In genomic region chr1:150272379-150272840, GRCh38 we compare ENCODE assay signal across 8 cellular contexts. TPM values are rescaled to one million over a fixed set of nuclear protein-coding genes. Genes with fewer than 3 reads are reported as not detected.
DNase-seq lines count a peak whose midpoint lies in the region; ATAC-seq and TF ChIP-seq lines count a peak whose summit lies in the region.

TSS of gene C1orf54 (plus strand) at chr1:150272790. CDS start at chr1:150272818, 28 bp downstream.

- H3K4me3 ChIP-seq in HEK293 (ENCODE audit: low read depth, low read length): no peak within 1 kb of the TSS
- peak within 1 kb of the TSS in 5 of 8 donors; percentile 0 to 51 (median 19) for H3K4me3 ChIP-seq in spleen

- TF ChIP-seq POLR2A in spleen (IDR thresholded peaks at IDR 0.05): no peak

- BruUV-seq in Calu3 (replicated peaks; lab: Mats Ljungman, UMichigan): no TSS peak

- H3K4me1 ChIP-seq in HEK293 (ENCODE audit: control insufficient read depth, insufficient read depth, low read length) (0 out of 2 replicates have a peak, but pooled peaks cover 7% of the 10 kb centered on the region), spleen (peaks cover 18 to 47% (median 30%) of the 10 kb centered on the region in 6 donors)

- H3K36me3 Mint-ChIP-seq in Calu3 (ENCODE audit: insufficient read depth, unreplicated experiment): peaks cover 20% of the 10 kb centered on the region

- peak; percentile 25; the same call in 1 of the 2 replicates for TF ChIP-seq CTCF in HEK293 (tag by site-specific recombination; IDR thresholded peaks at IDR 0.05)
- no peak for TF ChIP-seq CTCF in spleen (IDR thresholded peaks at IDR 0.05 in 8 of 11, conservative IDR thresholded peaks at IDR 0.05 in 3 of 11)
- no peak for TF ChIP-seq CTCF in GM10266 (IDR thresholded peaks at IDR 0.05; ENCODE audit: control insufficient read depth, insufficient read depth, low read depth, missing control alignments)
- no peak for TF ChIP-seq CTCF in Calu3 (IDR thresholded peaks at IDR 0.05; ENCODE audit: unreplicated experiment)

- H3K27ac ChIP-seq in HEK293 (ENCODE audit: extremely low read depth, low read depth, low read length): no peak within 1 kb of the TSS
- peak within 1 kb of the TSS in 7 of 8 donors; percentile 15 to 72 (median 69) for H3K27ac ChIP-seq in spleen

- CTCF ChIA-PET in HEK293 (lab: Yijun Ruan, JAX): interaction anchor here (0.7 to 4.8 kb wide), 7 partner anchors 8 to 463 kb away, joined by 3 to 33 read pairs (median 6); no protein-coding TSS in a partner anchor
- CTCF ChIA-PET in Calu3 (lab: Charles Lee): interaction anchor here (0.6 to 0.9 kb wide), 2 partner anchors 8 to 16 kb away, joined by 3 read pairs; no protein-coding TSS in a partner anchor

- intact Hi-C loops in spleen (cut with DNase I; ENCODE audit: low total_unique reads): no loop called here
- intact Hi-C loops in Calu3 (cut with micrococcal nuclease; ENCODE audit: unreplicated experiment): no loop called here

- DNase-seq in amygdala (lab: John Stamatoyannopoulos, UW): peak in 32 of 56 donors; percentile 2 to 55 (median 18)
- DNase-seq in hepatic stellate cell (ENCODE audit: low spot score): peak; percentile 71
- no peak for DNase-seq in spleen
- no peak for DNase-seq in GM10266 (ENCODE audit: extremely low spot score)
- DNase-seq in Calu3: no peak

- 17 to 32% (median 26%) methylated on average over 5 of the region's 5 CpGs for WGBS in spleen, 5 donors

- no peaks in the 10 kb centered on the region for H3K9me3 Mint-ChIP-seq in Calu3 (ENCODE audit: low read depth, unreplicated experiment)

- H3K27me3 ChIP-seq in spleen (replicated peaks in 1 of 7): no peaks in the 10 kb centered on the region

- no peaks in the 10 kb centered on the region for H3K27me3 Mint-ChIP-seq in Calu3 (ENCODE audit: unreplicated experiment)

- peaks cover 0 to 7% of the 10 kb centered on the region in 2 experiments; a peak in 1 of 3 replicates for H3K36me3 ChIP-seq in HEK293 (ENCODE audit: control insufficient read depth in 2 of 2, insufficient read depth in 1 of 2, low read length in 2 of 2)
- peaks cover 0 to 20% (median 0%) of the 10 kb centered on the region in 6 donors for H3K36me3 ChIP-seq in spleen

- H3K27ac Mint-ChIP-seq in Calu3 (ENCODE audit: unreplicated experiment): no peak within 1 kb of the TSS

- POLR2A ChIA-PET in HEK293 (lab: Yijun Ruan, JAX): interaction anchor here (0.9 to 1.4 kb wide), 3 partner anchors 16 to 91 kb away, joined by 3 to 6 read pairs (median 4); partner anchors contain the start of genes CA14 and RPRD2

- no peaks in the 10 kb centered on the region for H3K9me3 ChIP-seq in HEK293 (ENCODE audit: control insufficient read depth, insufficient read depth, low read depth, low read length)
- no peaks in the 10 kb centered on the region for H3K9me3 ChIP-seq in spleen

- ATAC-seq in GM18868 (IDR thresholded peaks at IDR 0.05; ENCODE audit: unreplicated experiment) (no peak), HG03280 (IDR thresholded peaks at IDR 0.05; ENCODE audit: unreplicated experiment) (no peak)

- no peak within 1 kb of the TSS for H3K4me3 Mint-ChIP-seq in Calu3 (ENCODE audit: low read depth, unreplicated experiment)

- peaks cover 18% of the 10 kb centered on the region for H3K4me1 Mint-ChIP-seq in Calu3 (ENCODE audit: low read depth, unreplicated experiment)

TF ChIP-seq in HEK293, 187 proteins besides CTCF, POLR2A, EP300 and RAD21 (continues in another document):
- TF ChIP-seq ZNF133 (tag by site-specific recombination; IDR thresholded peaks at IDR 0.05) (no peak), ZNF214 (tag by site-specific recombination; IDR thresholded peaks at IDR 0.05; ENCODE audit: borderline replicate concordance) (no peak), ZNF561 (tag by site-specific recombination; IDR thresholded peaks at IDR 0.05; ENCODE audit: borderline replicate concordance) (0 out of 2 replicates have a peak, but pooled peaks have one; percentile 41), SP2 (tag by site-specific recombination; IDR thresholded peaks at IDR 0.05) (peak; percentile 75), IKZF3 (tag by site-specific recombination; IDR thresholded peaks at IDR 0.05) (0 out of 2 replicates have a peak, but pooled peaks have one; percentile 22), GLIS1 (tag by site-specific recombination; IDR thresholded peaks at IDR 0.05) (peak; percentile 67), ZFHX2 (tag by site-specific recombination; conservative IDR thresholded peaks at IDR 0.05) (peak; percentile 32; the same call in 1 of the 2 replicates), MZF1 (tag by site-specific recombination; IDR thresholded peaks at IDR 0.05; ENCODE audit: borderline replicate concordance) (peak; percentile 55; the same call in 1 of the 2 replicates), SP3 (tag by site-specific recombination; IDR thresholded peaks at IDR 0.05) (peak; percentile 59), ZNF629 (tag by site-specific recombination; IDR thresholded peaks at IDR 0.05) (0 out of 2 replicates have a peak, but pooled peaks have one; percentile 18), ZNF23 (tag by site-specific recombination; IDR thresholded peaks at IDR 0.05; ENCODE audit: borderline replicate concordance) (no peak), ZBTB17 (tag by site-specific recombination; IDR thresholded peaks at IDR 0.05) (peak; percentile 37), TRIM28 (IDR thresholded peaks at IDR 0.05; ENCODE audit: borderline replicate concordance, low read length) (peak; percentile 78), ZBTB8A (tag by site-specific recombination; IDR thresholded peaks at IDR 0.05) (0 out of 2 replicates have a peak, but pooled peaks have one; percentile 27), ZNF366 (tag by site-specific recombination; conservative IDR thresholded peaks at IDR 0.05) (peak; percentile 27; the same call in 1 of the 2 replicates), ZNF610 (tag by site-specific recombination; IDR thresholded peaks at IDR 0.05; ENCODE audit: borderline replicate concordance) (no peak), ZNF138 (tag by site-specific recombination; IDR thresholded peaks at IDR 0.05; ENCODE audit: borderline replicate concordance) (no peak), ZNF664 (tag by site-specific recombination; IDR thresholded peaks at IDR 0.05) (no peak), SP7 (tag by site-specific recombination; IDR thresholded peaks at IDR 0.05) (peak; percentile 43; the same call in 1 of the 2 replicates), GLIS2 (tag by site-specific recombination; IDR thresholded peaks at IDR 0.05) (peak; percentile 58; the same call in 1 of the 2 replicates), KLF16 (tag by site-specific recombination; IDR thresholded peaks at IDR 0.05) (no peak), PRDM1 (tag by site-specific recombination; IDR thresholded peaks at IDR 0.05) (peak; percentile 82), PATZ1 (tag by site-specific recombination; IDR thresholded peaks at IDR 0.05) (peak; percentile 58; the same call in 1 of the 2 replicates), ZFP69B (tag by site-specific recombination; IDR thresholded peaks at IDR 0.05) (no peak), ZBTB44 (tag by site-specific recombination; IDR thresholded peaks at IDR 0.05) (no peak; the same call in 1 of the 2 replicates), ZNF624 (tag by site-specific recombination; IDR thresholded peaks at IDR 0.05) (no peak)

RNA-seq across cellular contexts. Expression of gene C1orf54, which starts in this region (rescaled TPM):
- 10 to 100 TPM; 15.1 to 42.8 (median 28.7) TPM for total RNA-seq in spleen
- 10 to 100 TPM; 23.4 to 46.7 (median 37.4) TPM for polyA plus RNA-seq in spleen
- total RNA-seq in Calu3 (2022): 0.76 TPM in 1 of 2 replicates, not detected in the other

Comparison
In these comparisons a context has a peak if more than half of its experiments do, and no peak if none do; other contexts are left out.
1. DNase-seq: peak in amygdala (32 of 56) and hepatic stellate cell (single experiment); none in spleen (single experiment), GM10266 (single experiment) and Calu3 (single experiment).